8 cellular contexts compared by ENCODE assay signal in the genomic region with DNA sequence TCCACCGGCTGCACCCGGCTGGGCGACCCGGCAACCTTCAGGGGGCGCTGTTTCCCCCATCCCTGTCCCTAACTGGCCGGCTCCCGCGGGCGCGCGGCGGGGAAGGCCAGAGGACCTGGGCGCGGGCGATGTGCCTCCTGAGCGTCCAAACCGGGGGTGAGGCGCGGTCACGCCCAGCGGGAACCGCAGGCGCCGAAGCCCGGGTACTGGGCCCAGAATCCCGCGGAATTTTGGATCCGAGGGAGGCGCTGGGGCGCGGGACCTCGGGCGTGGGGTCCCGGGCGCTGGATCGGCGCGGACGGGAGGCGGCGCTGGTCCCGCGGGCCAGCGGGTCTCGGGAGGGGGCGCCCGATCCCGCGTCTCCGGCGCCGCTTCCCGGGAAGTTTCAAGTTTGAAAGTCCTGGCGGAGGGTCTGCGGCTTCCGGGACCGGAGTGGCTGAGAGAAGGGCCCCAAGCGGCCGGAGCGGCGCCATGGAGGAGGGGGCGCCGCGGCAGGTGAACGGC.
A peak's percentile ranks its signal among the peaks of the same experiment; 100 is the strongest.
DNase-seq lines count a peak whose midpoint lies in the region; ATAC-seq and TF ChIP-seq lines count a peak whose summit lies in the region.

Gene PKN3, plus strand, starts transcription at position 59 of the 504 bp plus-strand sequence. Its CDS starts 413 bp downstream, at position 472.

- H3F3A ChIP-seq in OCI-LY1 (ENCODE audit: insufficient read depth, low read length), result no peaks in the 10 kb centered on the region; the same call in 1 of the 2 replicates

- H3K27me3 ChIP-seq in OCI-LY1 (ENCODE audit: insufficient read depth, low read length) (no peaks in the 10 kb centered on the region), muscle layer of duodenum (ENCODE audit: low read depth, low read length) (no peaks in the 10 kb centered on the region)

- peak within 1 kb of the TSS; percentile 81 for H3K9ac ChIP-seq in OCI-LY1 (ENCODE audit: low read length)

- H3K4me3 ChIP-seq in OCI-LY1 (ENCODE audit: low read depth, low read length, poor library complexity, severe bottlenecking), result peak within 1 kb of the TSS; percentile 80
- H3K4me3 ChIP-seq in muscle layer of duodenum (ENCODE audit: low read depth in 1 of 2, low read length in 2 of 2), result peak within 1 kb of the TSS; percentile 46 to 88

- H3K79me2 ChIP-seq in OCI-LY1 (ENCODE audit: insufficient read depth, low read length), result no peaks in the 10 kb centered on the region

- TF ChIP-seq CTCF in C4-2B (conservative IDR thresholded peaks at IDR 0.05), result peak; percentile 99
- TF ChIP-seq CTCF in OCI-LY1 (IDR thresholded peaks at IDR 0.05; ENCODE audit: low read length), result peak; percentile 91

- H3K4me2 ChIP-seq in OCI-LY1 (ENCODE audit: low read length), result peak within 1 kb of the TSS; percentile 81

- peak; percentile 68 for ATAC-seq in HG03460 (IDR thresholded peaks at IDR 0.05; ENCODE audit: unreplicated experiment)

- peak within 1 kb of the TSS; percentile 70 for H3K27ac ChIP-seq in C4-2B
- peak within 1 kb of the TSS; percentile 78 for H3K27ac ChIP-seq in OCI-LY1 (ENCODE audit: low read depth, low read length, poor library complexity, severe bottlenecking)
- peak within 1 kb of the TSS; percentile 51 for H3K27ac ChIP-seq in muscle layer of duodenum (ENCODE audit: low read length)

- no peaks in the 10 kb centered on the region for H4K20me1 ChIP-seq in OCI-LY1 (ENCODE audit: insufficient read depth, low read length)

- H3K9me3 ChIP-seq in OCI-LY1 (ENCODE audit: low read length) (no peaks in the 10 kb centered on the region), muscle layer of duodenum (ENCODE audit: control insufficient read depth in 1 of 2, low read length in 2 of 2) (no peaks in the 10 kb centered on the region)

- no peak within 1 kb of the TSS for H2AFZ ChIP-seq in OCI-LY1 (ENCODE audit: low read length)

- H3K36me3 ChIP-seq in OCI-LY1 (ENCODE audit: insufficient read depth, low read length) (peaks cover 23% of the 10 kb centered on the region), muscle layer of duodenum (ENCODE audit: control insufficient read depth in 1 of 2, insufficient read depth in 2 of 2, low read length in 2 of 2) (no peaks in the 10 kb centered on the region)

- DNase-seq in activated T-cell treated with anti-CD3 and anti-CD28 coated beads for 4 hours, result peak; percentile 77
- peak; percentile 87 to 93 for DNase-seq in erythroblast (lab: John Stamatoyannopoulos, UW)
- DNase-seq in stimulated activated CD8-positive, alpha-beta memory T cell treated with anti-CD3 and anti-CD28 coated beads, Interleukin-7, amount 100 ng/mL, for 4 hours (ENCODE audit: low read depth in 2 of 2), result peak; percentile 60 to 70

- H3K4me1 ChIP-seq in OCI-LY1 (ENCODE audit: insufficient read depth, low read length, severe bottlenecking), result peaks cover 28% of the 10 kb centered on the region
- peaks cover 0 to 6% of the 10 kb centered on the region in 2 donors for H3K4me1 ChIP-seq in muscle layer of duodenum (ENCODE audit: control insufficient read depth in 1 of 2, insufficient read depth in 2 of 2, low read length in 2 of 2)

- H3K9me2 ChIP-seq in OCI-LY1 (ENCODE audit: low read depth, low read length), result no peaks in the 10 kb centered on the region

- TF ChIP-seq POLR2A in GM19193 (IDR thresholded peaks at IDR 0.05; ENCODE audit: extremely low read depth, insufficient read depth, insufficient read length) (peak; percentile 53), erythroblast (IDR thresholded peaks at IDR 0.05; ENCODE audit: low read length) (peak; percentile 38)

Comparison
In these comparisons a context has a peak if more than half of its experiments do, and no peak if none do; other contexts are left out.
1. Peak in every context shown above with its lines: DNase-seq, ATAC-seq, H3K4me3 ChIP-seq and H3K27ac ChIP-seq.